Comparison of ENCODE assay signal across 9 cellular contexts in the genomic region with DNA sequence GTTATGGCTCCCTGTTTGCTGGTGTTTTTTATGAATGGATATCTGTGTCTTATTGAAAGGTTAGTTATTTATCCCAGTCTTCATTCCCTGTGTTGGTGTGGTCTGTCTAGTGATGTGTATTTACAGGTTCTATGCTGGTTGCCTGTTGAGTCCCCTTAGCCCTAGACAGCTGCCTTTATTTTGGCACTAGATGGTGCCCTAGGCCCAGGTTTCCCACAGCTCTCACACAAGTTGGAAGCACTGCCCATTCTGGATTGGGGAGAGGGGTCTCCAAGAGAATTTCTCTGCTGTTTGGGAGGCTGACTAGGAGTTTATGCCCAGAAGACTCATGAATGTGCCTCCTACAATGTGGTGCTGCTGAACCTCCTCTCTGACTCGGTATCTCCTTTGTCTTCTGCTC. TPM values are rescaled to one million over a fixed set of nuclear protein-coding genes. Genes with fewer than 3 reads are reported as not detected.
DNase-seq lines count a peak whose midpoint lies in the region; ATAC-seq, FAIRE-seq and TF ChIP-seq lines count a peak whose summit lies in the region.
"Had no signal": no experiment of that assay in that cellular context is flagged by ENCODE, and none has a peak within 500 bp of the region (broad histone marks: within the 10 kb centered on the region; RNA-seq: fewer than 3 reads in every experiment).

No MANE protein-coding gene starts in this region.

- no peaks in the 10 kb centered on the region for H3K27me3 ChIP-seq in bronchial epithelial cell (ENCODE audit: control insufficient read depth, insufficient read depth, low read length)

- no peak for ATAC-seq in activated naive CD4-positive, alpha-beta T cell treated with anti-CD3 and anti-CD28 coated beads, Interleukin-2, amount 50 U/mL, for 72 hours
- no peak for ATAC-seq in GM18519 (IDR thresholded peaks at IDR 0.05; ENCODE audit: low FRiP score, unreplicated experiment)

- H3K27ac Mint-ChIP-seq in activated naive CD4-positive, alpha-beta T cell treated with anti-CD3 and anti-CD28 coated beads, Interleukin-2, amount 50 U/mL, for 72 hours: no peak overlapping the region

- H3K9me3 Mint-ChIP-seq in activated naive CD4-positive, alpha-beta T cell treated with anti-CD3 and anti-CD28 coated beads, Interleukin-2, amount 50 U/mL, for 72 hours: peaks cover 24 to 26% of the 10 kb centered on the region in 2 donors

- peak; percentile 52 for FAIRE-seq in bronchial epithelial cell (lab: Jason Lieb, UNC)

- H3K36me3 Mint-ChIP-seq in activated naive CD4-positive, alpha-beta T cell treated with anti-CD3 and anti-CD28 coated beads, Interleukin-2, amount 50 U/mL, for 72 hours: peaks cover 0 to 21% of the 10 kb centered on the region in 2 donors

- H3K36me3 ChIP-seq in bronchial epithelial cell (ENCODE audit: control insufficient read depth, insufficient read depth, low read length): no peaks in the 10 kb centered on the region

- peak; percentile 70 for DNase-seq in NCI-H524 (lab: John Stamatoyannopoulos, UW)
- no peak for DNase-seq in NCI-H524 treated with DMSO at 0.1 percent for 48 hours (lab: John Stamatoyannopoulos, UW)
- DNase-seq in LHCN-M2 (ENCODE audit: low read depth): peak; percentile 3
- peak; percentile 46 for DNase-seq in bronchial epithelial cell (ENCODE audit: low read depth)
- peak; percentile 13 for DNase-seq in pulmonary artery endothelial cell (ENCODE audit: low read depth, low spot score)
- no peak for DNase-seq in activated naive CD4-positive, alpha-beta T cell treated with anti-CD3 and anti-CD28 coated beads, Interleukin-2, amount 50 U/mL, for 72 hours (ENCODE audit: low spot score in 2 of 2)
- DNase-seq in hepatic stellate cell (ENCODE audit: low spot score): no peak
- DNase-seq: C1 segment of cervical spinal cord had no signal

- no peak overlapping the region for H3K4me3 ChIP-seq in bronchial epithelial cell (ENCODE audit: low read depth, low read length)

- TF ChIP-seq CTCF in bronchial epithelial cell (IDR thresholded peaks at IDR 0.05; ENCODE audit: insufficient read depth, low read length, severe bottlenecking): peak; percentile 68

RNA-seq across cellular contexts. Expression of gene GRM1, which starts 12.4 kb away (rescaled TPM):
- total RNA-seq in LHCN-M2 (2014; rRNA removed): under 0.01 and 0.06 TPM in 2 replicates
- polyA plus RNA-seq in LHCN-M2 (2012): not detected
- total RNA-seq in bronchial epithelial cell: under 0.01 TPM in 1 of 2 replicates, not detected in the other
- under 0.01 TPM in 2 replicates for total RNA-seq in pulmonary artery endothelial cell
- total RNA-seq in activated naive CD4-positive, alpha-beta T cell treated with anti-CD3 and anti-CD28 coated beads, Interleukin-2, amount 50 U/mL, for 72 hours: not detected

Comparison
In these comparisons a context has a peak if more than half of its experiments do, and no peak if none do; other contexts are left out.
1. DNase-seq: peak in NCI-H524 (2 of 2), LHCN-M2 (single experiment), bronchial epithelial cell (single experiment) and pulmonary artery endothelial cell (single experiment); none in NCI-H524 treated with DMSO at 0.1 percent for 48 hours (single experiment), activated naive CD4-positive, alpha-beta T cell treated with anti-CD3 and anti-CD28 coated beads, Interleukin-2, amount 50 U/mL, for 72 hours (0 of 2) and hepatic stellate cell (single experiment).